Comparison of ENCODE assay signal across 22 cellular contexts in the genomic region with DNA sequence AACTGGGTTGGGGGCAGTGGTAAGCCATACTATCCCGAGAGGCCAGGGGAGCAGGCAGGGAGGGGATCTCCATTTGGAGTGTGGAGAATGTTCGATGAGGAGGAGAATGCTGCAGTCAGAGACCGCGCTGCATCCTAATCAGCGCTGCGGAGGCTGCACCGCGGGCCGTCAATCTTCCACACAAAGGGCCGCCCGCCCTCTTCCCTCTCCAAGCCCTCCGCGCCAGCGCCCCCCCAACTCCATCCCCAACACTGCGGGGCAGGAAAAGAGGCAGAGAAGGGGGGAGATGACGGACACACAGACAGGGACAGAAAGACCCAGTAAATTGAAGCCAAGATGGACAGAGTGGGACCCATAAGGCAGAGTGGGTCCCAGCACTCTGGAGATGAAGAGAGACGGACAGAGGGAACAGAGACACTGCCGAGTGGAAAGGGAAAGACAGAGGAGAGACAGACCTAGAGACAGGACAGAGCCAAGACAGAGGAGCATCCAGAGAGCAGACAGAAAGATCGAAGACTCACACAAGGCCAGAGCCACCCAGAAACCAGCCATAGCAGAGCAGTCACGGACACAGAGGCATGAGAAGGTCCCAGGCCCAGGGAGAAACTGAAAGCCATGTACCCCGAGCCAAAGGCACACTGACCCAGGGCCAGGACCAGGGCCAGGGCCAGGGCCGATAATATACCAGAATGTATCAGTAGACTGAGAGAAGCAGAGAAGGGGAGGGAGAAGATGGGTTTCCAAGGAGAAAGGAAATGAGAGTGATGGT. TPM values are rescaled to one million over a fixed set of nuclear protein-coding genes. Genes with fewer than 3 reads are reported as not detected.
"Had no signal": no experiment of that assay in that cellular context is flagged by ENCODE, and none has a peak within 500 bp of the region (broad histone marks: within the 10 kb centered on the region; RNA-seq: fewer than 3 reads in every experiment).

No MANE protein-coding gene starts in this region.

- FAIRE-seq: astrocyte, colon, urothelium cell line had no signal

- H3K4me3 Mint-ChIP-seq: activated CD8-positive, alpha-beta T cell treated with anti-CD3 and anti-CD28 coated beads for 36 hours; activated naive CD8-positive, alpha-beta T cell treated with anti-CD3 and anti-CD28 coated beads, Interleukin-2, amount 50 U/mL, for 24 hours; activated T-helper 1 cell treated with anti-CD3 and anti-CD28 coated beads, Interleukin-12 subunit alpha, Interleukin-12 subunit beta, Interleukin-2, Interleukin-4 antibody, amounts not matched to agents 30 ng/mL and 10 ng/mL and 1 ng/mL, durations not matched to agents 14 hours and 24 hours and 36 hours; stimulated activated naive CD8-positive, alpha-beta T cell treated with anti-CD3 and anti-CD28 coated beads, Interleukin-15, amount 100 ng/mL, for 72 hours had no signal

- DNase-seq: activated CD4-positive, alpha-beta T cell treated with anti-CD3 and anti-CD28 coated beads for 4 hours; activated CD8-positive, alpha-beta memory T cell treated with anti-CD3 and anti-CD28 coated beads, Interleukin-2, amount 50 U/mL, for 4 hours; activated CD8-positive, alpha-beta T cell treated with anti-CD3 and anti-CD28 coated beads for 36 hours; activated naive CD4-positive, alpha-beta T cell treated with Interleukin-2 at 50 U/mL for 16 hours; activated naive CD8-positive, alpha-beta T cell treated with anti-CD3 and anti-CD28 coated beads, Interleukin-2, amount 50 U/mL, for 24 hours; effector CD4-positive, alpha-beta T cell; gastrocnemius medialis; hippocampal formation; midbrain; occipital lobe; stimulated activated CD4-positive, alpha-beta T cell treated with anti-CD3 and anti-CD28 coated beads, Interleukin-4, amount 100 ng/mL, for 1 hour; stimulated activated naive CD8-positive, alpha-beta T cell treated with anti-CD3 and anti-CD28 coated beads, Interleukin-15, amount 100 ng/mL, for 72 hours; T-helper 1 cell; WERI-Rb-1 had no signal

- H3K9me3 Mint-ChIP-seq: activated CD8-positive, alpha-beta T cell treated with anti-CD3 and anti-CD28 coated beads for 36 hours; activated naive CD8-positive, alpha-beta T cell treated with anti-CD3 and anti-CD28 coated beads, Interleukin-2, amount 50 U/mL, for 24 hours; activated T-helper 1 cell treated with anti-CD3 and anti-CD28 coated beads, Interleukin-12 subunit alpha, Interleukin-12 subunit beta, Interleukin-2, Interleukin-4 antibody, amounts not matched to agents 30 ng/mL and 10 ng/mL and 1 ng/mL, durations not matched to agents 14 hours and 24 hours and 36 hours; stimulated activated naive CD8-positive, alpha-beta T cell treated with anti-CD3 and anti-CD28 coated beads, Interleukin-15, amount 100 ng/mL, for 72 hours had no signal

- H3K27ac Mint-ChIP-seq: activated CD8-positive, alpha-beta T cell treated with anti-CD3 and anti-CD28 coated beads for 36 hours; activated naive CD8-positive, alpha-beta T cell treated with anti-CD3 and anti-CD28 coated beads, Interleukin-2, amount 50 U/mL, for 24 hours; activated T-helper 1 cell treated with anti-CD3 and anti-CD28 coated beads, Interleukin-12 subunit alpha, Interleukin-12 subunit beta, Interleukin-2, Interleukin-4 antibody, amounts not matched to agents 30 ng/mL and 10 ng/mL and 1 ng/mL, durations not matched to agents 14 hours and 24 hours and 36 hours; stimulated activated naive CD8-positive, alpha-beta T cell treated with anti-CD3 and anti-CD28 coated beads, Interleukin-15, amount 100 ng/mL, for 72 hours had no signal

- H3K36me3 ChIP-seq: gastrocnemius medialis, prostate gland, thoracic aorta, WERI-Rb-1 had no signal

- ATAC-seq: activated CD8-positive, alpha-beta T cell treated with anti-CD3 and anti-CD28 coated beads for 36 hours; activated naive CD8-positive, alpha-beta T cell treated with anti-CD3 and anti-CD28 coated beads, Interleukin-2, amount 50 U/mL, for 24 hours; gastrocnemius medialis; stimulated activated naive CD8-positive, alpha-beta T cell treated with anti-CD3 and anti-CD28 coated beads, Interleukin-15, amount 100 ng/mL, for 72 hours had no signal

- H3K27ac ChIP-seq: epithelial cell of prostate, gastrocnemius medialis, prostate gland, thoracic aorta, WERI-Rb-1 had no signal

- H3K4me3 ChIP-seq: gastrocnemius medialis, lung, prostate gland, thoracic aorta had no signal

- H3K9me3 ChIP-seq: gastrocnemius medialis, prostate gland, thoracic aorta had no signal

- H3K27me3 Mint-ChIP-seq: stimulated activated naive CD8-positive, alpha-beta T cell treated with anti-CD3 and anti-CD28 coated beads, Interleukin-15, amount 100 ng/mL, for 72 hours had no signal

RNA-seq across cellular contexts. Expression of gene CISTR, which starts 3.5 kb away (rescaled TPM):
- total RNA-seq: activated CD8-positive, alpha-beta T cell treated with anti-CD3 and anti-CD28 coated beads for 36 hours; activated T-helper 1 cell treated with anti-CD3 and anti-CD28 coated beads, Interleukin-12 subunit alpha, Interleukin-12 subunit beta, Interleukin-2, Interleukin-4 antibody, amounts not matched to agents 30 ng/mL and 10 ng/mL and 1 ng/mL, durations not matched to agents 14 hours and 24 hours and 36 hours; astrocyte; gastrocnemius medialis; lung; occipital lobe; prostate gland; thoracic aorta had no signal
- polyA plus RNA-seq: lung had no signal
